21 cellular contexts compared by ENCODE assay signal in genomic region chr5:1030801-1031271, GRCh38. TPM values are rescaled to one million over a fixed set of nuclear protein-coding genes. Genes with fewer than 3 reads are reported as not detected.
"Had no signal": no experiment of that assay in that cellular context is flagged by ENCODE, and none has a peak within 500 bp of the region (broad histone marks: within the 10 kb centered on the region; RNA-seq: fewer than 3 reads in every experiment).

No MANE protein-coding gene starts in this region.

- H3K4me3 ChIP-seq: body of pancreas, cardiac muscle cell, gastroesophageal sphincter, hepatocyte, prostate gland, spleen, thoracic aorta had no signal

- H3K27me3 ChIP-seq: body of pancreas, cardiac muscle cell, hepatocyte, neutrophil had no signal

- H3K27ac ChIP-seq: body of pancreas, cardiac muscle cell, gastroesophageal sphincter, hepatocyte, neutrophil, prostate gland, spleen, thoracic aorta had no signal

- H3K4me1 ChIP-seq: body of pancreas, gastroesophageal sphincter, prostate gland, spleen had no signal

- H3K36me3 ChIP-seq: cardiac muscle cell, gastroesophageal sphincter, neutrophil, prostate gland, thoracic aorta had no signal

- ATAC-seq: activated CD4-positive, alpha-beta T cell treated with anti-CD3 and anti-CD28 coated beads for 36 hours; activated CD8-positive, alpha-beta memory T cell treated with anti-CD3 and anti-CD28 coated beads, Interleukin-2, amount 10 ng/mL, durations not matched to agents 7 days and 5 days; activated CD8-positive, alpha-beta T cell treated with anti-CD3 and anti-CD28 coated beads, Interleukin-2, amount 10 ng/mL, durations not matched to agents 7 days and 5 days; activated T-cell treated with anti-CD3 and anti-CD28 coated beads, Interleukin-2, amount 50 U/mL, for 72 hours; body of pancreas; effector memory CD8-positive, alpha-beta T cell; gastroesophageal sphincter had no signal

- DNase-seq: activated CD4-positive, alpha-beta T cell treated with anti-CD3 and anti-CD28 coated beads for 36 hours; activated CD4-positive, CD25-positive, alpha-beta regulatory T cell; activated CD8-positive, alpha-beta memory T cell treated with anti-CD3 and anti-CD28 coated beads, Interleukin-2, amount 10 ng/mL, durations not matched to agents 7 days and 5 days; activated CD8-positive, alpha-beta T cell treated with anti-CD3 and anti-CD28 coated beads, Interleukin-2, amount 10 ng/mL, durations not matched to agents 7 days and 5 days; activated naive CD4-positive, alpha-beta T cell; activated T-cell treated with anti-CD3 and anti-CD28 coated beads for 4 hours; activated T-cell treated with anti-CD3 and anti-CD28 coated beads, Interleukin-2, amount 50 U/mL, for 72 hours; anterior cingulate cortex; cortex of kidney; effector memory CD8-positive, alpha-beta T cell; spleen; trophoblast cell had no signal

- H3K9me3 ChIP-seq: body of pancreas, gastroesophageal sphincter, neutrophil, prostate gland, spleen, thoracic aorta had no signal

RNA-seq across cellular contexts. Expression of gene NKD2, which starts 22.2 kb away (rescaled TPM):
- total RNA-seq: endothelial cell of umbilical vein, osteocyte had no signal
